ENCODE assay signal across 9 cellular contexts in the genomic region with DNA sequence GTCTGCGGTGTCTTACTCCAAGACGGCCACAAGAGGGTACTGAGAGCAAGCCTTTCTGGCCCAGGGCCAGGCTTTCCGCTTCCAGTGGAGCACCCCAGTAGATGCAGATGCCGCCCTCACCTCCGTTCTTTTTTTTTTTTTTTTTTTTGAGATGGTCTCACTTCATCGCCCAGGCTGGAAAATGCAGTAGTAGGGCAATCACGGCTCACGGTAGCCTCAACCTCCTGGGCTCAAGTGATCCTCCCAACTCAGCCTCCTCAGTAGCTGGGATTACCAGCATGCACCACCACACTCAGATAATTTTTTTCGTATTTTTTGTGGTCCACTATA. TPM values are rescaled to one million over a fixed set of nuclear protein-coding genes. Genes with fewer than 3 reads are reported as not detected.
DNase-seq lines count a peak whose midpoint lies in the region; TF ChIP-seq lines count a peak whose summit lies in the region.
"Had no signal": no experiment of that assay in that cellular context is flagged by ENCODE, and none has a peak within 500 bp of the region (broad histone marks: within the 10 kb centered on the region; RNA-seq: fewer than 3 reads in every experiment).

No MANE protein-coding gene starts in this region.

- H3K27me3 ChIP-seq in esophagus squamous epithelium, result peaks cover 0 to 21% (median 0%) of the 10 kb centered on the region in 4 donors
- H3K27me3 ChIP-seq: BLaER1 treated with 17β-estradiol and CSF1 and Interleukin-3, amounts not matched to agents 10 nM and 100 nM had no signal

- peak in 5 of 6 experiments; percentile 67 to 88 (median 81) for TF ChIP-seq CTCF in esophagus squamous epithelium (IDR thresholded peaks at IDR 0.05)
- peak; percentile 66 to 78 (median 67) for TF ChIP-seq CTCF in nephron (IDR thresholded peaks at IDR 0.05; ENCODE audit: unreplicated experiment in 3 of 3)

- H3K4me3 ChIP-seq in esophagus squamous epithelium, result no peak overlapping the region
- H3K4me3 ChIP-seq: BLaER1 treated with 17β-estradiol and CSF1 and Interleukin-3, amounts not matched to agents 10 nM and 100 nM had no signal

- no peaks in the 10 kb centered on the region for H3K36me3 Mint-ChIP-seq in nephron (ENCODE audit: low read depth)

- H3K9me3 ChIP-seq in esophagus squamous epithelium, result no peaks in the 10 kb centered on the region
- H3K9me3 ChIP-seq: BLaER1 treated with 17β-estradiol and CSF1 and Interleukin-3, amounts not matched to agents 10 nM and 100 nM had no signal

- H3K27ac Mint-ChIP-seq in nephron, result no peak overlapping the region

- peak; percentile 67 for DNase-seq in activated gamma-delta T cell treated with Interleukin-2 at 50 U/mL for 16 hours
- DNase-seq in activated gamma-delta T cell (lab: John Stamatoyannopoulos, UW), result no peak
- DNase-seq in KG1 (lab: John Stamatoyannopoulos, UW), result peak; percentile 42
- peak; percentile 76 for DNase-seq in OCI-M1 (lab: John Stamatoyannopoulos, UW)
- peak; percentile 63 for DNase-seq in activated T-cell treated with anti-CD3 and anti-CD28 coated beads for 4 hours
- DNase-seq in esophagus squamous epithelium (lab: John Stamatoyannopoulos, UW), result no peak
- DNase-seq in stimulated activated naive CD4-positive, alpha-beta T cell treated with Interleukin-2 at 50 U/mL for 16 hours (lab: John Stamatoyannopoulos, UW), result peak; percentile 62

- H3K4me3 Mint-ChIP-seq in nephron, result no peak overlapping the region

- intact Hi-C loops in esophagus squamous epithelium (cut with DNase I), result loop anchor here (5.0 kb wide), 1 partner anchor 214 kb away; no protein-coding TSS in a partner anchor

- no peaks in the 10 kb centered on the region for H3K36me3 ChIP-seq in esophagus squamous epithelium
- H3K36me3 ChIP-seq: BLaER1 treated with 17β-estradiol and CSF1 and Interleukin-3, amounts not matched to agents 10 nM and 100 nM had no signal

- peaks cover 10% of the 10 kb centered on the region for H3K27me3 Mint-ChIP-seq in nephron (ENCODE audit: low read depth)

- no peak overlapping the region for H3K27ac ChIP-seq in esophagus squamous epithelium
- H3K27ac ChIP-seq: BLaER1 treated with 17β-estradiol and CSF1 and Interleukin-3, amounts not matched to agents 10 nM and 100 nM had no signal

- WGBS in esophagus squamous epithelium, 2 donors, result 7 to 10% methylated on average over 9 of the region's 9 CpGs

- TF ChIP-seq POLR2A in esophagus squamous epithelium (IDR thresholded peaks at IDR 0.05), result no peak

- H3K9me3 Mint-ChIP-seq in nephron, result no peaks in the 10 kb centered on the region

- peaks cover 15 to 30% (median 20%) of the 10 kb centered on the region in 3 donors for H3K4me1 ChIP-seq in esophagus squamous epithelium

- peaks cover 5% of the 10 kb centered on the region for H3K4me1 Mint-ChIP-seq in nephron

RNA-seq across cellular contexts. Expression of a gene that starts 5.6 kb away (rescaled TPM):
- 1 to 10 TPM in 1 of 4 donors, not detected in 3; 1.1 TPM for total RNA-seq in esophagus squamous epithelium

RNA-seq across cellular contexts. Expression of a gene that starts 16.1 kb away (rescaled TPM):
- under 1 TPM in 1 of 4 donors, not detected in 3; 1.00 TPM for total RNA-seq in esophagus squamous epithelium

RNA-seq across cellular contexts. Expression of a gene that starts 21.0 kb away (rescaled TPM):
- 10 to 100 TPM; 43.7 to 98.2 (median 81.2) TPM for total RNA-seq in esophagus squamous epithelium

RNA-seq across cellular contexts. Expression of a gene that starts 44.9 kb away (rescaled TPM):
- 100 to 1,000 TPM in 3 of 4 donors, 10 to 100 TPM in 1; 36.6 to 163 (median 130) TPM for total RNA-seq in esophagus squamous epithelium

Comparison
In these comparisons a context has a peak if more than half of its experiments do, and no peak if none do; other contexts are left out.
1. DNase-seq: peak in activated gamma-delta T cell treated with Interleukin-2 at 50 U/mL for 16 hours (single experiment), KG1 (single experiment), OCI-M1 (single experiment), activated T-cell treated with anti-CD3 and anti-CD28 coated beads for 4 hours (single experiment) and stimulated activated naive CD4-positive, alpha-beta T cell treated with Interleukin-2 at 50 U/mL for 16 hours (single experiment); none in activated gamma-delta T cell (single experiment) and esophagus squamous epithelium (single experiment).